8 cellular contexts compared by ENCODE assay signal in genomic region chr5:135833961-135834638, GRCh38. TPM values are rescaled to one million over a fixed set of nuclear protein-coding genes. Genes with fewer than 3 reads are reported as not detected.
DNase-seq lines count a peak whose midpoint lies in the region; ATAC-seq and TF ChIP-seq lines count a peak whose summit lies in the region.

No MANE protein-coding gene starts in this region.

- WGBS in thyroid gland, 2 donors: 28 to 36% methylated on average over 15 to 16 of the region's 16 CpGs

- peaks cover 8 to 12% of the 10 kb centered on the region in 2 donors for H3K4me1 ChIP-seq in thyroid gland

- DNase-seq in NCI-H526 treated with DMSO at 0.1 percent for 48 hours (lab: John Stamatoyannopoulos, UW): peak; percentile 15
- no peak for DNase-seq in NCI-H526 (lab: John Stamatoyannopoulos, UW)
- peak in 1 of 2 donors; percentile 49 for DNase-seq in cardiac fibroblast (ENCODE audit: low read depth in 2 of 2)
- DNase-seq in mesenteric fat pad (ENCODE audit: low spot score): peak; percentile 81
- DNase-seq in stimulated activated CD4-positive, alpha-beta T cell treated with anti-CD3 and anti-CD28 coated beads, Interleukin-4, amount 100 ng/mL, for 24 hours: no peak
- no peak for DNase-seq in effector CD8-positive, alpha-beta T cell (lab: John Stamatoyannopoulos, UW)
- DNase-seq in thyroid gland: no peak

- intact Hi-C loops in thyroid gland (cut with DNase I): loop anchor here (5.0 kb wide), 1 partner anchor 272 kb away; no protein-coding TSS in a partner anchor

- no peaks in the 10 kb centered on the region for H3K36me3 ChIP-seq in thyroid gland

- H3K4me3 ChIP-seq in cardiac fibroblast (replicated peaks in 1 of 2; ENCODE audit: low read depth in 2 of 2, low read length in 2 of 2) (peak overlapping the region; percentile 26 to 32), thyroid gland (replicated peaks in 1 of 3) (peak overlapping the region in 1 of 3 donors; percentile 27)

- TF ChIP-seq POLR2A in thyroid gland (IDR thresholded peaks at IDR 0.05): no peak

- peak; percentile 77 for TF ChIP-seq CTCF in cardiac fibroblast (IDR thresholded peaks at IDR 0.05; ENCODE audit: low read depth, low read length)
- TF ChIP-seq CTCF in thyroid gland (IDR thresholded peaks at IDR 0.05): peak in 3 of 6 experiments; percentile 40 to 77 (median 64)

- peaks cover 4% of the 10 kb centered on the region for H3K27me3 ChIP-seq in thyroid gland

- no peaks in the 10 kb centered on the region for H3K9me3 ChIP-seq in thyroid gland

- peak; percentile 84 for ATAC-seq in HG03108 (IDR thresholded peaks at IDR 0.05; ENCODE audit: unreplicated experiment)

- no peak overlapping the region for H3K27ac ChIP-seq in thyroid gland

RNA-seq across cellular contexts. Expression of gene SLC25A48, which starts 0.4 kb away (rescaled TPM):
- total RNA-seq in mesenteric fat pad: not detected
- total RNA-seq in thyroid gland: under 1 TPM in 1 of 4 donors, not detected in 3; 0.33 TPM

Comparison
In these comparisons a context has a peak if more than half of its experiments do, and no peak if none do; other contexts are left out.
1. DNase-seq: peak in NCI-H526 treated with DMSO at 0.1 percent for 48 hours (single experiment) and mesenteric fat pad (single experiment); none in NCI-H526 (0 of 2), stimulated activated CD4-positive, alpha-beta T cell treated with anti-CD3 and anti-CD28 coated beads, Interleukin-4, amount 100 ng/mL, for 24 hours (single experiment), effector CD8-positive, alpha-beta T cell (single experiment) and thyroid gland (0 of 2).